ENCODE assay signal across 8 cellular contexts in the genomic region with DNA sequence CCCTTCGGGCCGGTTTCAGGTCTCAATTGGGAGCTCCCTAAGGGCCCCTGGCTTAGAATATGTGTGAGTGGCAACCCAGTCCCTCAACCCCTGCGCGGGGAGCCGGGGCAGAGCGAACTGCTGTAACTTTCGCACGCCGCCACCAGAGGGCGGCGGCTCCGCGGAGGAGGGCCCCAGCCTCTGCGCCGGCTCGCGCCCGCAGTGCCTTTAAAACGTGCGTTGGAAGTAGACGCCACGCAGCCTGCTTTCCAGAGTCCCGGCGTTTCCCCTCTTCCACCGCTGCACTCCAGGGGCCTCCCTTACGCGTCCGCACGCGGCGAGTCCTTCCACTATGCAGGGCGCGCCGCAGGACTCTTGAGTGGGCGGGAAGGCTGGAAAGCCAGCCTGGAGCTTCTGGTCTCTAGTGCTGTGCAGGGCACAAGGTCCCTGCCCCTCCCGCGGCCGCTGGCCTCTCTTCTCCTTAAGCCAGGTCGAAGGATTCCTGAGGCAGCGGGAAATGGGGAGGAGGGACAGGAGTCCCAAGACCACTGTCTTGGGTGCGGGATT. TPM values are rescaled to one million over a fixed set of nuclear protein-coding genes. Genes with fewer than 3 reads are reported as not detected.
A peak's percentile ranks its signal among the peaks of the same experiment; 100 is the strongest.
DNase-seq lines count a peak whose midpoint lies in the region; ATAC-seq and TF ChIP-seq lines count a peak whose summit lies in the region.

No MANE protein-coding gene starts in this region.

- H3K27ac ChIP-seq in KMS-11 (no peak overlapping the region), RWPE1 (peak overlapping the region; percentile 37), foreskin keratinocyte (no peak overlapping the region), neural progenitor cell (no peak overlapping the region), subcutaneous abdominal adipose tissue (ENCODE audit: low read depth, low read length) (no peak overlapping the region)

- H3K4me3 ChIP-seq in KMS-11 (IDR thresholded peaks at IDR 0.05; ENCODE audit: insufficient read depth, low read depth, low read length) (no peak overlapping the region), neural progenitor cell (peak overlapping the region; percentile 30), subcutaneous abdominal adipose tissue (ENCODE audit: low read depth in 1 of 5, low read length in 5 of 5) (peak overlapping the region; percentile 53 to 66 (median 61))

- H3K27me3 Mint-ChIP-seq in neural progenitor cell (ENCODE audit: insufficient read depth, low read depth) = peaks cover 24% of the 10 kb centered on the region

- H3K4me1 ChIP-seq in KMS-11 (ENCODE audit: low read depth, poor library complexity, severe bottlenecking) (no peaks in the 10 kb centered on the region), foreskin keratinocyte (no peaks in the 10 kb centered on the region), neural progenitor cell (peaks cover 26% of the 10 kb centered on the region), subcutaneous abdominal adipose tissue (ENCODE audit: control insufficient read depth in 5 of 5, insufficient read depth in 5 of 5, low read length in 5 of 5) (peaks cover 0 to 14% (median 9%) of the 10 kb centered on the region in 5 donors)

- peak overlapping the region; percentile 47 for H3K27ac Mint-ChIP-seq in neural progenitor cell

- POLR2A ChIA-PET in RWPE1 (lab: Yijun Ruan, JAX; ENCODE audit: low non-redundant PET) = no interaction called here

- H4K20me1 ChIP-seq in KMS-11 (ENCODE audit: insufficient read depth) = no peaks in the 10 kb centered on the region
- no peaks in the 10 kb centered on the region for H4K20me1 ChIP-seq in neural progenitor cell (ENCODE audit: low read depth)

- TF ChIP-seq CTCF in KMS-11 (conservative IDR thresholded peaks at IDR 0.05; ENCODE audit: low read depth, low read length) = peak; percentile 79
- peak; percentile 98 for TF ChIP-seq CTCF in RWPE1 (conservative IDR thresholded peaks at IDR 0.05; ENCODE audit: low read depth)
- TF ChIP-seq CTCF in foreskin keratinocyte (conservative IDR thresholded peaks at IDR 0.05) = peak; percentile 95
- peak; percentile 85 for TF ChIP-seq CTCF in neural progenitor cell (IDR thresholded peaks at IDR 0.05)

- CTCF ChIA-PET in RWPE1 (lab: Yijun Ruan, JAX) = interaction anchor here (0.5 to 2.8 kb wide), 16 partner anchors 11 to 347 kb away, joined by 3 to 37 read pairs (median 4); no protein-coding TSS in a partner anchor

- ATAC-seq in GM21576 (IDR thresholded peaks at IDR 0.05; ENCODE audit: unreplicated experiment) (peak; percentile 78), foreskin keratinocyte (peak; percentile 85)

- peak overlapping the region; percentile 40; the same call in 1 of the 2 replicates for H3K9ac ChIP-seq in KMS-11
- no peak overlapping the region for H3K9ac ChIP-seq in neural progenitor cell
- H3K9ac ChIP-seq in subcutaneous abdominal adipose tissue (ENCODE audit: low read length in 5 of 5) = peak overlapping the region in 3 of 5 donors; percentile 9 to 57 (median 16)

- H3F3A ChIP-seq in neural progenitor cell (ENCODE audit: low read depth) = peaks cover 43% of the 10 kb centered on the region

- H2AFZ ChIP-seq in KMS-11 (ENCODE audit: low read depth) (peak overlapping the region; percentile 96), neural progenitor cell (replicated peaks) (peak overlapping the region; percentile 97)

- H3K9me3 ChIP-seq in neural progenitor cell (ENCODE audit: low read depth) = no peaks in the 10 kb centered on the region
- no peaks in the 10 kb centered on the region for H3K9me3 ChIP-seq in subcutaneous abdominal adipose tissue (ENCODE audit: control insufficient read depth in 5 of 5, low read length in 5 of 5)

- no peaks in the 10 kb centered on the region for H3K36me3 Mint-ChIP-seq in neural progenitor cell

- H3K36me3 ChIP-seq in KMS-11 (ENCODE audit: insufficient read depth) = no peaks in the 10 kb centered on the region
- no peaks in the 10 kb centered on the region for H3K36me3 ChIP-seq in neural progenitor cell
- no peaks in the 10 kb centered on the region for H3K36me3 ChIP-seq in subcutaneous abdominal adipose tissue (ENCODE audit: control insufficient read depth in 5 of 5, insufficient read depth in 5 of 5, low read length in 5 of 5)

- peak overlapping the region; percentile 15 for H3K4me3 Mint-ChIP-seq in neural progenitor cell

- H3K79me2 ChIP-seq in KMS-11 (ENCODE audit: insufficient read depth, low read depth) (no peaks in the 10 kb centered on the region), neural progenitor cell (ENCODE audit: low read depth) (no peaks in the 10 kb centered on the region)

- peaks cover 39% of the 10 kb centered on the region for H3K4me1 Mint-ChIP-seq in neural progenitor cell

- H3K4me2 ChIP-seq in KMS-11 (peak overlapping the region; percentile 80), neural progenitor cell (peak overlapping the region; percentile 69)

- DNase-seq in DMS 273 treated with DMSO at 0.1 percent for 48 hours (lab: John Stamatoyannopoulos, UW) = peak; percentile 45
- DNase-seq in RWPE1 (ENCODE audit: low spot score) = peak; percentile 91
- peak; percentile 89 for DNase-seq in activated effector memory CD4-positive, alpha-beta T cell treated with anti-CD3 and anti-CD28 coated beads, Interleukin-2, amount 50 U/mL, for 16 hours
- peak in 1 of 2 donors; percentile 39 for DNase-seq in foreskin keratinocyte
- peak; percentile 93 for DNase-seq in neural progenitor cell (ENCODE audit: low spot score)

- no peaks in the 10 kb centered on the region for H3K27me3 ChIP-seq in KMS-11 (ENCODE audit: insufficient read depth, low read depth)
- H3K27me3 ChIP-seq in foreskin keratinocyte = peaks cover 2% of the 10 kb centered on the region
- H3K27me3 ChIP-seq in neural progenitor cell = no peaks in the 10 kb centered on the region
- peaks cover 0 to 2% (median 0%) of the 10 kb centered on the region in 5 donors for H3K27me3 ChIP-seq in subcutaneous abdominal adipose tissue (ENCODE audit: control insufficient read depth in 5 of 5, insufficient read depth in 4 of 5, low read length in 5 of 5)

- no peaks in the 10 kb centered on the region for H3K9me3 Mint-ChIP-seq in neural progenitor cell

RNA-seq across cellular contexts. Expression of gene RNU6-1, which starts 23.7 kb away (rescaled TPM):
- total RNA-seq in foreskin keratinocyte (not detected in 2 replicates), neural progenitor cell (ENCODE audit: low replicate concordance) (not detected in 2 replicates)
- polyA plus RNA-seq in foreskin keratinocyte = not detected in 2 replicates

RNA-seq across cellular contexts. Expression of gene SKOR1, which starts 38.2 kb away (rescaled TPM):
- total RNA-seq in foreskin keratinocyte (not detected in 2 replicates), neural progenitor cell (ENCODE audit: low replicate concordance) (0.09 and 0.51 TPM in 2 replicates)
- polyA plus RNA-seq in foreskin keratinocyte = 0.01 TPM in 1 of 2 replicates, not detected in the other
